In the genomic region with DNA sequence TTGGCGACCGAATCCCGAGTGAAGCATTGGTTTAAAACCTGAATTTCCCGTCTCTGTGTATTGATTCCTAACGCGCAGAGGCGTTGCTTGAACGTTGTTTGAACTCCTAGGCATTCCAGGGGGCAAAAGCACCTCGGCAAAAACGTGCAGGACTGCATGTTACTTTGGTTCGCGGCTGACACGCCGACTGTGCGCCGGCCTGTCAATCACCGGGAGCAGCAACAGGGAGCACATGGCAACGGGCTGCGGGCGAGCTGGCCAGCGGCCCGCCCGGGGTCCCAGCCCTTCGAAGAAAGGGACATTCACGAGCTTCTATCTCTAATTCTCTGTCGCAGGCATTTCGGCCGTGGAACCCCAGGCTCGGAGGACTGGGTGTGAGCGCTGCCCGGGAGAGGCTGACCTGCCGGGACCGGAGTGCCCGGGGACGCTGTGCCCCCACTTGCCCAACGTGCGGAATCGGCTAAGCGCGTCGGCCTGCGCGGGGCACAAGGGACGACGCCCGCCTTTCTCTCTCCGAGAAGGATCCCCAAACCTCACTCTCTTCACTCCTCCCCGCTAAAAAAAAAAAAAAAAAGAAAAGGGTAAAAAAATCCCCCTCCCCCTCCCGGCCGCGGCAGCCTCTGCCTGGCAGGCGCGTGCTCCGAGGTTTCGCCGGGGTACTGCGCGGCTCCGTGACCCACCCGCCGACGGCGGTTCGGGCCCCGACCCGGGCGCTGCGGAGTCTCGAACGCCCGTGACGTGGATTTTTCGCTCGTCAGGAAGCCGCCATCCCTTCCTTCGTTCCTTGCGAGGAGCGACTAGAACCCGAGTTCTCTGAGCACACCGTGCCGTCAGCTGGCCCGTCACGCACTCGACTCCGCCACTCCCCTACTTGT, we compare ENCODE assay signal across 1 cellular context.
A peak's percentile ranks its signal among the peaks of the same experiment; 100 is the strongest.
TF ChIP-seq lines count a peak whose summit lies in the region.

No MANE protein-coding gene starts in this region.

TF ChIP-seq in HEK293, 187 proteins besides CTCF, POLR2A, EP300 and RAD21 (continued from another document and continues in another):
- TF ChIP-seq AEBP2 (tag by site-specific recombination; IDR thresholded peaks at IDR 0.05; ENCODE audit: borderline replicate concordance) (no peak), ZNF184 (tag by site-specific recombination; IDR thresholded peaks at IDR 0.05) (no peak), ZBTB8A (tag by site-specific recombination; IDR thresholded peaks at IDR 0.05) (peak; percentile 83), ZBTB20 (tag by site-specific recombination; IDR thresholded peaks at IDR 0.05) (peak; percentile 65; the same call in 1 of the 2 replicates), SP3 (tag by site-specific recombination; IDR thresholded peaks at IDR 0.05) (no peak), REST (tag by site-specific recombination; IDR thresholded peaks at IDR 0.05) (no peak), ZIC2 (tag by site-specific recombination; IDR thresholded peaks at IDR 0.05) (peak; percentile 57), ZNF335 (tag by site-specific recombination; conservative IDR thresholded peaks at IDR 0.05) (peak; percentile 58), ZFP3 (tag by site-specific recombination; IDR thresholded peaks at IDR 0.05; ENCODE audit: low read depth) (peak; percentile 51; the same call in 1 of the 2 replicates), ZNF2 (tag by site-specific recombination; IDR thresholded peaks at IDR 0.05) (peak; percentile 18; the same call in 1 of the 2 replicates), KLF17 (tag by site-specific recombination; IDR thresholded peaks at IDR 0.05) (no peak), ZNF660 (tag by site-specific recombination; IDR thresholded peaks at IDR 0.05) (0 out of 2 replicates have a peak, but pooled peaks have one; percentile 37), ZNF629 (tag by site-specific recombination; IDR thresholded peaks at IDR 0.05) (no peak), ZNF350 (tag by site-specific recombination; IDR thresholded peaks at IDR 0.05) (no peak), OSR2 (tag by site-specific recombination; IDR thresholded peaks at IDR 0.05) (no peak), ZSCAN16 (tag by site-specific recombination; IDR thresholded peaks at IDR 0.05) (no peak), TCF7L2 (IDR thresholded peaks at IDR 0.05; ENCODE audit: borderline replicate concordance, low read depth, low read length) (no peak), ZNF132 (tag by site-specific recombination; IDR thresholded peaks at IDR 0.05; ENCODE audit: borderline replicate concordance) (no peak), ZNF391 (tag by site-specific recombination; IDR thresholded peaks at IDR 0.05; ENCODE audit: borderline replicate concordance, low read depth) (no peak), SP7 (tag by site-specific recombination; IDR thresholded peaks at IDR 0.05) (no peak), SCRT2 (tag by site-specific recombination; IDR thresholded peaks at IDR 0.05) (peak; percentile 78), ZNF280C (tag by site-specific recombination; IDR thresholded peaks at IDR 0.05) (no peak)
- TF ChIP-seq, protein P1, sequence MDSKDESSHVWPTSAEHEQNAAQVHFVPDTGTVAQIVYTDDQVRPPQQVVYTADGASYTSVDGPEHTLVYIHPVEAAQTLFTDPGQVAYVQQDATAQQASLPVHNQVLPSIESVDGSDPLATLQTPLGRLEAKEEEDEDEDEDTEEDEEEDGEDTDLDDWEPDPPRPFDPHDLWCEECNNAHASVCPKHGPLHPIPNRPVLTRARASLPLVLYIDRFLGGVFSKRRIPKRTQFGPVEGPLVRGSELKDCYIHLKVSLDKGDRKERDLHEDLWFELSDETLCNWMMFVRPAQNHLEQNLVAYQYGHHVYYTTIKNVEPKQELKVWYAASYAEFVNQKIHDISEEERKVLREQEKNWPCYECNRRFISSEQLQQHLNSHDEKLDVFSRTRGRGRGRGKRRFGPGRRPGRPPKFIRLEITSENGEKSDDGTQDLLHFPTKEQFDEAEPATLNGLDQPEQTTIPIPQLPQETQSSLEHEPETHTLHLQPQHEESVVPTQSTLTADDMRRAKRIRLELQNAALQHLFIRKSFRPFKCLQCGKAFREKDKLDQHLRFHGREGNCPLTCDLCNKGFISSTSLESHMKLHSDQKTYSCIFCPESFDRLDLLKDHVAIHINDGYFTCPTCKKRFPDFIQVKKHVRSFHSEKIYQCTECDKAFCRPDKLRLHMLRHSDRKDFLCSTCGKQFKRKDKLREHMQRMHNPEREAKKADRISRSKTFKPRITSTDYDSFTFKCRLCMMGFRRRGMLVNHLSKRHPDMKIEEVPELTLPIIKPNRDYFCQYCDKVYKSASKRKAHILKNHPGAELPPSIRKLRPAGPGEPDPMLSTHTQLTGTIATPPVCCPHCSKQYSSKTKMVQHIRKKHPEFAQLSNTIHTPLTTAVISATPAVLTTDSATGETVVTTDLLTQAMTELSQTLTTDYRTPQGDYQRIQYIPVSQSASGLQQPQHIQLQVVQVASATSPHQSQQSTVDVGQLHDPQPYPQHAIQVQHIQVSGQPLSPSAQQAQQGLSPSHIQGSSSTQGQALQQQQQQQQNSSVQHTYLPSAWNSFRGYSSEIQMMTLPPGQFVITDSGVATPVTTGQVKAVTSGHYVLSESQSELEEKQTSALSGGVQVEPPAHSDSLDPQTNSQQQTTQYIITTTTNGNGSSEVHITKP (tag by site-specific recombination; IDR thresholded peaks at IDR 0.05), result no peak
- TF ChIP-seq, protein P2, sequence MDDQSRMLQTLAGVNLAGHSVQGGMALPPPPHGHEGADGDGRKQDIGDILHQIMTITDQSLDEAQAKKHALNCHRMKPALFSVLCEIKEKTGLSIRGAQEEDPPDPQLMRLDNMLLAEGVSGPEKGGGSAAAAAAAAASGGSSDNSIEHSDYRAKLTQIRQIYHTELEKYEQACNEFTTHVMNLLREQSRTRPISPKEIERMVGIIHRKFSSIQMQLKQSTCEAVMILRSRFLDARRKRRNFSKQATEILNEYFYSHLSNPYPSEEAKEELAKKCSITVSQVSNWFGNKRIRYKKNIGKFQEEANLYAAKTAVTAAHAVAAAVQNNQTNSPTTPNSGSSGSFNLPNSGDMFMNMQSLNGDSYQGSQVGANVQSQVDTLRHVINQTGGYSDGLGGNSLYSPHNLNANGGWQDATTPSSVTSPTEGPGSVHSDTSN (CRISPR knock-in tag; IDR thresholded peaks at IDR 0.05), result peak; percentile 87
- TF ChIP-seq, protein P3, sequence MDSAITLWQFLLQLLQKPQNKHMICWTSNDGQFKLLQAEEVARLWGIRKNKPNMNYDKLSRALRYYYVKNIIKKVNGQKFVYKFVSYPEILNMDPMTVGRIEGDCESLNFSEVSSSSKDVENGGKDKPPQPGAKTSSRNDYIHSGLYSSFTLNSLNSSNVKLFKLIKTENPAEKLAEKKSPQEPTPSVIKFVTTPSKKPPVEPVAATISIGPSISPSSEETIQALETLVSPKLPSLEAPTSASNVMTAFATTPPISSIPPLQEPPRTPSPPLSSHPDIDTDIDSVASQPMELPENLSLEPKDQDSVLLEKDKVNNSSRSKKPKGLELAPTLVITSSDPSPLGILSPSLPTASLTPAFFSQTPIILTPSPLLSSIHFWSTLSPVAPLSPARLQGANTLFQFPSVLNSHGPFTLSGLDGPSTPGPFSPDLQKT (IDR thresholded peaks at IDR 0.05; ENCODE audit: borderline replicate concordance, low read depth, low read length), result no peak
- TF ChIP-seq, protein P4, sequence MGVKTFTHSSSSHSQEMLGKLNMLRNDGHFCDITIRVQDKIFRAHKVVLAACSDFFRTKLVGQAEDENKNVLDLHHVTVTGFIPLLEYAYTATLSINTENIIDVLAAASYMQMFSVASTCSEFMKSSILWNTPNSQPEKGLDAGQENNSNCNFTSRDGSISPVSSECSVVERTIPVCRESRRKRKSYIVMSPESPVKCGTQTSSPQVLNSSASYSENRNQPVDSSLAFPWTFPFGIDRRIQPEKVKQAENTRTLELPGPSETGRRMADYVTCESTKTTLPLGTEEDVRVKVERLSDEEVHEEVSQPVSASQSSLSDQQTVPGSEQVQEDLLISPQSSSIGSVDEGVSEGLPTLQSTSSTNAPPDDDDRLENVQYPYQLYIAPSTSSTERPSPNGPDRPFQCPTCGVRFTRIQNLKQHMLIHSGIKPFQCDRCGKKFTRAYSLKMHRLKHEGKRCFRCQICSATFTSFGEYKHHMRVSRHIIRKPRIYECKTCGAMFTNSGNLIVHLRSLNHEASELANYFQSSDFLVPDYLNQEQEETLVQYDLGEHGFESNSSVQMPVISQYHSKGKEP (tag by site-specific recombination; IDR thresholded peaks at IDR 0.05), result 0 out of 2 replicates have a peak, but pooled peaks have one; percentile 17
- TF ChIP-seq, protein P5, sequence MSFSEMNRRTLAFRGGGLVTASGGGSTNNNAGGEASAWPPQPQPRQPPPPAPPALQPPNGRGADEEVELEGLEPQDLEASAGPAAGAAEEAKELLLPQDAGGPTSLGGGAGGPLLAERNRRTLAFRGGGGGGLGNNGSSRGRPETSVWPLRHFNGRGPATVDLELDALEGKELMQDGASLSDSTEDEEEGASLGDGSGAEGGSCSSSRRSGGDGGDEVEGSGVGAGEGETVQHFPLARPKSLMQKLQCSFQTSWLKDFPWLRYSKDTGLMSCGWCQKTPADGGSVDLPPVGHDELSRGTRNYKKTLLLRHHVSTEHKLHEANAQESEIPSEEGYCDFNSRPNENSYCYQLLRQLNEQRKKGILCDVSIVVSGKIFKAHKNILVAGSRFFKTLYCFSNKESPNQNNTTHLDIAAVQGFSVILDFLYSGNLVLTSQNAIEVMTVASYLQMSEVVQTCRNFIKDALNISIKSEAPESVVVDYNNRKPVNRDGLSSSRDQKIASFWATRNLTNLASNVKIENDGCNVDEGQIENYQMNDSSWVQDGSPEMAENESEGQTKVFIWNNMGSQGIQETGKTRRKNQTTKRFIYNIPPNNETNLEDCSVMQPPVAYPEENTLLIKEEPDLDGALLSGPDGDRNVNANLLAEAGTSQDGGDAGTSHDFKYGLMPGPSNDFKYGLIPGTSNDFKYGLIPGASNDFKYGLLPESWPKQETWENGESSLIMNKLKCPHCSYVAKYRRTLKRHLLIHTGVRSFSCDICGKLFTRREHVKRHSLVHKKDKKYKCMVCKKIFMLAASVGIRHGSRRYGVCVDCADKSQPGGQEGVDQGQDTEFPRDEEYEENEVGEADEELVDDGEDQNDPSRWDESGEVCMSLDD (tag by site-specific recombination; IDR thresholded peaks at IDR 0.05), result peak; percentile 50; the same call in 1 of the 2 replicates
- TF ChIP-seq, protein P6, sequence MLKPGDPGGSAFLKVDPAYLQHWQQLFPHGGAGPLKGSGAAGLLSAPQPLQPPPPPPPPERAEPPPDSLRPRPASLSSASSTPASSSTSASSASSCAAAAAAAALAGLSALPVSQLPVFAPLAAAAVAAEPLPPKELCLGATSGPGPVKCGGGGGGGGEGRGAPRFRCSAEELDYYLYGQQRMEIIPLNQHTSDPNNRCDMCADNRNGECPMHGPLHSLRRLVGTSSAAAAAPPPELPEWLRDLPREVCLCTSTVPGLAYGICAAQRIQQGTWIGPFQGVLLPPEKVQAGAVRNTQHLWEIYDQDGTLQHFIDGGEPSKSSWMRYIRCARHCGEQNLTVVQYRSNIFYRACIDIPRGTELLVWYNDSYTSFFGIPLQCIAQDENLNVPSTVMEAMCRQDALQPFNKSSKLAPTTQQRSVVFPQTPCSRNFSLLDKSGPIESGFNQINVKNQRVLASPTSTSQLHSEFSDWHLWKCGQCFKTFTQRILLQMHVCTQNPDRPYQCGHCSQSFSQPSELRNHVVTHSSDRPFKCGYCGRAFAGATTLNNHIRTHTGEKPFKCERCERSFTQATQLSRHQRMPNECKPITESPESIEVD (tag by site-specific recombination; IDR thresholded peaks at IDR 0.05), result no peak
